3 cellular contexts compared by ENCODE assay signal in genomic region chr12:70829070-70829469, GRCh38.
TF ChIP-seq lines count a peak whose summit lies in the region.

No MANE protein-coding gene starts in this region.

TF ChIP-seq in A549, 52 proteins besides CTCF, POLR2A, EP300 and RAD21 (continued from another document):
- TF ChIP-seq FOXS1 (CRISPR knock-in tag; IDR thresholded peaks at IDR 0.05) (no peak), NR3C1 (IDR thresholded peaks at IDR 0.05) (no peak)

TF ChIP-seq in HEK293, 187 proteins besides CTCF, POLR2A, EP300 and RAD21 (continued from another document):
- peak; percentile 44; the same call in 1 of the 2 replicates for TF ChIP-seq ZBTB11 (tag by site-specific recombination; conservative IDR thresholded peaks at IDR 0.05; ENCODE audit: low read depth)
- peak; percentile 29; the same call in 1 of the 2 replicates for TF ChIP-seq ZBTB8A (tag by site-specific recombination; IDR thresholded peaks at IDR 0.05)
- TF ChIP-seq ZNF426 (tag by site-specific recombination; IDR thresholded peaks at IDR 0.05): peak; percentile 42
- peak; percentile 46; the same call in 1 of the 2 replicates for TF ChIP-seq ZNF555 (tag by site-specific recombination; conservative IDR thresholded peaks at IDR 0.05)
- no peak for TF ChIP-seq ZNF768 (tag by site-specific recombination; IDR thresholded peaks at IDR 0.05)
- no peak for TF ChIP-seq ZNF561 (tag by site-specific recombination; IDR thresholded peaks at IDR 0.05; ENCODE audit: borderline replicate concordance)
- peak; percentile 70 for TF ChIP-seq ZNF518A (tag by site-specific recombination; conservative IDR thresholded peaks at IDR 0.05; ENCODE audit: low read depth)
- no peak for TF ChIP-seq MYNN (tag by site-specific recombination; IDR thresholded peaks at IDR 0.05; ENCODE audit: borderline replicate concordance)
- TF ChIP-seq ZNF140 (tag by site-specific recombination; IDR thresholded peaks at IDR 0.05): peak; percentile 23; the same call in 1 of the 2 replicates
- TF ChIP-seq ZNF394 (tag by site-specific recombination; IDR thresholded peaks at IDR 0.05; ENCODE audit: borderline replicate concordance): peak; percentile 62; the same call in 1 of the 2 replicates
- TF ChIP-seq, protein P1, sequence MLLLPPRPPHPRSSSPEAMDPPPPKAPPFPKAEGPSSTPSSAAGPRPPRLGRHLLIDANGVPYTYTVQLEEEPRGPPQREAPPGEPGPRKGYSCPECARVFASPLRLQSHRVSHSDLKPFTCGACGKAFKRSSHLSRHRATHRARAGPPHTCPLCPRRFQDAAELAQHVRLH (tag by site-specific recombination; IDR thresholded peaks at IDR 0.05): no peak
- no peak for TF ChIP-seq ZSCAN16 (tag by site-specific recombination; IDR thresholded peaks at IDR 0.05)
- TF ChIP-seq, protein P2, sequence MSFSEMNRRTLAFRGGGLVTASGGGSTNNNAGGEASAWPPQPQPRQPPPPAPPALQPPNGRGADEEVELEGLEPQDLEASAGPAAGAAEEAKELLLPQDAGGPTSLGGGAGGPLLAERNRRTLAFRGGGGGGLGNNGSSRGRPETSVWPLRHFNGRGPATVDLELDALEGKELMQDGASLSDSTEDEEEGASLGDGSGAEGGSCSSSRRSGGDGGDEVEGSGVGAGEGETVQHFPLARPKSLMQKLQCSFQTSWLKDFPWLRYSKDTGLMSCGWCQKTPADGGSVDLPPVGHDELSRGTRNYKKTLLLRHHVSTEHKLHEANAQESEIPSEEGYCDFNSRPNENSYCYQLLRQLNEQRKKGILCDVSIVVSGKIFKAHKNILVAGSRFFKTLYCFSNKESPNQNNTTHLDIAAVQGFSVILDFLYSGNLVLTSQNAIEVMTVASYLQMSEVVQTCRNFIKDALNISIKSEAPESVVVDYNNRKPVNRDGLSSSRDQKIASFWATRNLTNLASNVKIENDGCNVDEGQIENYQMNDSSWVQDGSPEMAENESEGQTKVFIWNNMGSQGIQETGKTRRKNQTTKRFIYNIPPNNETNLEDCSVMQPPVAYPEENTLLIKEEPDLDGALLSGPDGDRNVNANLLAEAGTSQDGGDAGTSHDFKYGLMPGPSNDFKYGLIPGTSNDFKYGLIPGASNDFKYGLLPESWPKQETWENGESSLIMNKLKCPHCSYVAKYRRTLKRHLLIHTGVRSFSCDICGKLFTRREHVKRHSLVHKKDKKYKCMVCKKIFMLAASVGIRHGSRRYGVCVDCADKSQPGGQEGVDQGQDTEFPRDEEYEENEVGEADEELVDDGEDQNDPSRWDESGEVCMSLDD (tag by site-specific recombination; IDR thresholded peaks at IDR 0.05): no peak

TF ChIP-seq in WTC11, 78 proteins besides CTCF, POLR2A, EP300 and RAD21 (continued from another document):
- no peak for TF ChIP-seq MLX (CRISPR knock-in tag; IDR thresholded peaks at IDR 0.05)
- no peak for TF ChIP-seq ZSCAN18 (CRISPR knock-in tag; IDR thresholded peaks at IDR 0.05)
- TF ChIP-seq ZNF138 (CRISPR knock-in tag; conservative IDR thresholded peaks at IDR 0.05): no peak
- TF ChIP-seq GTF2I (CRISPR knock-in tag; conservative IDR thresholded peaks at IDR 0.05): no peak
- TF ChIP-seq, protein P3, sequence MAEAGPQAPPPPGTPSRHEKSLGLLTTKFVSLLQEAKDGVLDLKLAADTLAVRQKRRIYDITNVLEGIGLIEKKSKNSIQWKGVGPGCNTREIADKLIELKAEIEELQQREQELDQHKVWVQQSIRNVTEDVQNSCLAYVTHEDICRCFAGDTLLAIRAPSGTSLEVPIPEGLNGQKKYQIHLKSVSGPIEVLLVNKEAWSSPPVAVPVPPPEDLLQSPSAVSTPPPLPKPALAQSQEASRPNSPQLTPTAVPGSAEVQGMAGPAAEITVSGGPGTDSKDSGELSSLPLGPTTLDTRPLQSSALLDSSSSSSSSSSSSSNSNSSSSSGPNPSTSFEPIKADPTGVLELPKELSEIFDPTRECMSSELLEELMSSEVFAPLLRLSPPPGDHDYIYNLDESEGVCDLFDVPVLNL (CRISPR knock-in tag; IDR thresholded peaks at IDR 0.05; ENCODE audit: borderline replicate concordance, low read depth): no peak
TF ChIP-seq in WTC11: peak in this region for 0.
